In genomic region chr21:37455504-37455911, GRCh38 we compare ENCODE assay signal across 10 cellular contexts.
DNase-seq lines count a peak whose midpoint lies in the region; ATAC-seq and TF ChIP-seq lines count a peak whose summit lies in the region.
"Had no signal": no experiment of that assay in that cellular context is flagged by ENCODE, and none has a peak within 500 bp of the region (broad histone marks: within the 10 kb centered on the region; RNA-seq: fewer than 3 reads in every experiment).

No MANE protein-coding gene starts in this region.

- no peak for TF ChIP-seq CTCF in progenitor cell of endocrine pancreas (IDR thresholded peaks at IDR 0.05; ENCODE audit: unreplicated experiment)

- H3K4me1 Mint-ChIP-seq in effector memory CD8-positive, alpha-beta T cell (ENCODE audit: low read depth in 2 of 2), result peaks cover 61 to 77% of the 10 kb centered on the region in 2 donors
- H3K4me1 Mint-ChIP-seq in progenitor cell of endocrine pancreas (ENCODE audit: low read depth), result peaks cover 44% of the 10 kb centered on the region

- H3K27me3 Mint-ChIP-seq in effector memory CD8-positive, alpha-beta T cell, result no peaks in the 10 kb centered on the region
- no peaks in the 10 kb centered on the region for H3K27me3 Mint-ChIP-seq in progenitor cell of endocrine pancreas

- peaks cover 10% of the 10 kb centered on the region for H3K36me3 Mint-ChIP-seq in effector memory CD8-positive, alpha-beta T cell (ENCODE audit: insufficient read depth)
- H3K36me3 Mint-ChIP-seq in progenitor cell of endocrine pancreas (ENCODE audit: insufficient read depth), result no peaks in the 10 kb centered on the region

- peak; percentile 11 for DNase-seq in NCI-H2171 treated with DMSO at 0.1 percent for 48 hours (lab: John Stamatoyannopoulos, UW)
- DNase-seq in NCI-H2171 (lab: John Stamatoyannopoulos, UW), result no peak
- peak; percentile 91 for DNase-seq in OCI-M1 (lab: John Stamatoyannopoulos, UW)
- no peak for DNase-seq in effector memory CD8-positive, alpha-beta T cell
- DNase-seq in progenitor cell of endocrine pancreas (ENCODE audit: low spot score, unreplicated experiment), result no peak
- no peak for DNase-seq in NCI-H2081 (lab: John Stamatoyannopoulos, UW)
- DNase-seq: NCI-H1092; stimulated activated CD4-positive, alpha-beta T cell treated with anti-CD3 and anti-CD28 coated beads, Interleukin-2, amount 100 ng/mL, for 48 hours had no signal

- H3K27ac Mint-ChIP-seq in effector memory CD8-positive, alpha-beta T cell, result peak overlapping the region; percentile 44 to 62
- peak overlapping the region; percentile 89 for H3K27ac Mint-ChIP-seq in progenitor cell of endocrine pancreas

- ATAC-seq in effector memory CD8-positive, alpha-beta T cell (replicated peaks), result no peak
- ATAC-seq in HG02884 (IDR thresholded peaks at IDR 0.05; ENCODE audit: unreplicated experiment) (no peak), SK-N-SH treated with all-trans-retinoic acid at 6 μM for 48 hours (no peak)

- H3K4me3 Mint-ChIP-seq in effector memory CD8-positive, alpha-beta T cell, result peak overlapping the region in 1 of 2 donors; percentile 23
- H3K4me3 Mint-ChIP-seq in progenitor cell of endocrine pancreas (ENCODE audit: low read depth), result no peak overlapping the region

- no peaks in the 10 kb centered on the region for H3K9me3 Mint-ChIP-seq in effector memory CD8-positive, alpha-beta T cell
- no peaks in the 10 kb centered on the region for H3K9me3 Mint-ChIP-seq in progenitor cell of endocrine pancreas (ENCODE audit: low read depth)

TF ChIP-seq in SK-N-SH treated with all-trans-retinoic acid at 6 μM for 48 hours, 23 proteins besides CTCF, POLR2A, EP300 and RAD21:
- TF ChIP-seq ZNF565 (CRISPR knock-in tag; conservative IDR thresholded peaks at IDR 0.05; ENCODE audit: low read depth) (no peak), ESRRG (CRISPR knock-in tag; IDR thresholded peaks at IDR 0.05) (no peak), PATZ1 (CRISPR knock-in tag; IDR thresholded peaks at IDR 0.05; ENCODE audit: borderline replicate concordance) (no peak), ZFP30 (CRISPR knock-in tag; IDR thresholded peaks at IDR 0.05) (no peak), GLIS3 (CRISPR knock-in tag; IDR thresholded peaks at IDR 0.05) (no peak), SNAI2 (CRISPR knock-in tag; IDR thresholded peaks at IDR 0.05) (no peak), BACH2 (CRISPR knock-in tag; IDR thresholded peaks at IDR 0.05; ENCODE audit: borderline replicate concordance) (no peak), OSR1 (CRISPR knock-in tag; IDR thresholded peaks at IDR 0.05) (no peak), ZNF70 (CRISPR knock-in tag; IDR thresholded peaks at IDR 0.05) (no peak), ZFP3 (CRISPR knock-in tag; IDR thresholded peaks at IDR 0.05) (no peak), ZC3H10 (CRISPR knock-in tag; IDR thresholded peaks at IDR 0.05) (no peak), ISL1 (CRISPR knock-in tag; IDR thresholded peaks at IDR 0.05) (no peak)
- TF ChIP-seq, protein P1, sequence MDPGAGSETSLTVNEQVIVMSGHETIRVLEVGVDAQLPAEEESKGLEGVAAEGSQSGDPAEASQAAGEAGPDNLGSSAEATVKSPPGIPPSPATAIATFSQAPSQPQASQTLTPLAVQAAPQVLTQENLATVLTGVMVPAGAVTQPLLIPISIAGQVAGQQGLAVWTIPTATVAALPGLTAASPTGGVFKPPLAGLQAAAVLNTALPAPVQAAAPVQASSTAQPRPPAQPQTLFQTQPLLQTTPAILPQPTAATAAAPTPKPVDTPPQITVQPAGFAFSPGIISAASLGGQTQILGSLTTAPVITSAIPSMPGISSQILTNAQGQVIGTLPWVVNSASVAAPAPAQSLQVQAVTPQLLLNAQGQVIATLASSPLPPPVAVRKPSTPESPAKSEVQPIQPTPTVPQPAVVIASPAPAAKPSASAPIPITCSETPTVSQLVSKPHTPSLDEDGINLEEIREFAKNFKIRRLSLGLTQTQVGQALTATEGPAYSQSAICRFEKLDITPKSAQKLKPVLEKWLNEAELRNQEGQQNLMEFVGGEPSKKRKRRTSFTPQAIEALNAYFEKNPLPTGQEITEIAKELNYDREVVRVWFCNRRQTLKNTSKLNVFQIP (CRISPR knock-in tag; IDR thresholded peaks at IDR 0.05; ENCODE audit: borderline replicate concordance, low read depth), result no peak
- TF ChIP-seq, protein P2, sequence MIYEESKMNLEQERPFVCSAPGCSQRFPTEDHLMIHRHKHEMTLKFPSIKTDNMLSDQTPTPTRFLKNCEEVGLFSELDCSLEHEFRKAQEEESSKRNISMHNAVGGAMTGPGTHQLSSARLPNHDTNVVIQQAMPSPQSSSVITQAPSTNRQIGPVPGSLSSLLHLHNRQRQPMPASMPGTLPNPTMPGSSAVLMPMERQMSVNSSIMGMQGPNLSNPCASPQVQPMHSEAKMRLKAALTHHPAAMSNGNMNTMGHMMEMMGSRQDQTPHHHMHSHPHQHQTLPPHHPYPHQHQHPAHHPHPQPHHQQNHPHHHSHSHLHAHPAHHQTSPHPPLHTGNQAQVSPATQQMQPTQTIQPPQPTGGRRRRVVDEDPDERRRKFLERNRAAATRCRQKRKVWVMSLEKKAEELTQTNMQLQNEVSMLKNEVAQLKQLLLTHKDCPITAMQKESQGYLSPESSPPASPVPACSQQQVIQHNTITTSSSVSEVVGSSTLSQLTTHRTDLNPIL (CRISPR knock-in tag; IDR thresholded peaks at IDR 0.05; ENCODE audit: low read depth), result no peak
- TF ChIP-seq, protein P3, sequence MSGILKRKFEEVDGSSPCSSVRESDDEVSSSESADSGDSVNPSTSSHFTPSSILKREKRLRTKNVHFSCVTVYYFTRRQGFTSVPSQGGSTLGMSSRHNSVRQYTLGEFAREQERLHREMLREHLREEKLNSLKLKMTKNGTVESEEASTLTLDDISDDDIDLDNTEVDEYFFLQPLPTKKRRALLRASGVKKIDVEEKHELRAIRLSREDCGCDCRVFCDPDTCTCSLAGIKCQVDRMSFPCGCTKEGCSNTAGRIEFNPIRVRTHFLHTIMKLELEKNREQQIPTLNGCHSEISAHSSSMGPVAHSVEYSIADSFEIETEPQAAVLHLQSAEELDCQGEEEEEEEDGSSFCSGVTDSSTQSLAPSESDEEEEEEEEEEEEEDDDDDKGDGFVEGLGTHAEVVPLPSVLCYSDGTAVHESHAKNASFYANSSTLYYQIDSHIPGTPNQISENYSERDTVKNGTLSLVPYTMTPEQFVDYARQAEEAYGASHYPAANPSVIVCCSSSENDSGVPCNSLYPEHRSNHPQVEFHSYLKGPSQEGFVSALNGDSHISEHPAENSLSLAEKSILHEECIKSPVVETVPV (CRISPR knock-in tag; IDR thresholded peaks at IDR 0.05), result no peak

Comparison
In these comparisons a context has a peak if more than half of its experiments do, and no peak if none do; other contexts are left out.
1. DNase-seq: peak in NCI-H2171 treated with DMSO at 0.1 percent for 48 hours (single experiment) and OCI-M1 (single experiment); none in NCI-H2171 (single experiment), effector memory CD8-positive, alpha-beta T cell (0 of 3), progenitor cell of endocrine pancreas (single experiment) and NCI-H2081 (0 of 2).